ENCODE assay signal across 24 cellular contexts in genomic region chr6:92125681-92126080, GRCh38.
"Had no signal": no experiment of that assay in that cellular context is flagged by ENCODE, and none has a peak within 500 bp of the region (broad histone marks: within the 10 kb centered on the region; RNA-seq: fewer than 3 reads in every experiment).

No MANE protein-coding gene starts in this region.

- H3K27ac Mint-ChIP-seq: activated CD4-positive, alpha-beta memory T cell treated with anti-CD3 and anti-CD28 coated beads, Interleukin-2, amount 10 ng/mL, durations not matched to agents 7 days and 5 days; activated CD4-positive, alpha-beta T cell treated with anti-CD3 and anti-CD28 coated beads, Interleukin-2, amount 10 ng/mL, durations not matched to agents 7 days and 5 days; activated naive CD4-positive, alpha-beta T cell treated with anti-CD3 and anti-CD28 coated beads, Interleukin-2, amount 50 U/mL, for 72 hours; activated T-helper 17 cell treated with anti-CD3 and anti-CD28 coated beads, Interleukin-2, amount 50 U/mL, for 72 hours; effector memory CD8-positive, alpha-beta T cell; T-helper 17 cell had no signal

- H3K36me3 ChIP-seq: gastroesophageal sphincter, right lobe of liver, uterus, WERI-Rb-1 had no signal

- H3K4me3 Mint-ChIP-seq: activated CD4-positive, alpha-beta memory T cell treated with anti-CD3 and anti-CD28 coated beads, Interleukin-2, amount 10 ng/mL, durations not matched to agents 7 days and 5 days; activated CD4-positive, alpha-beta T cell treated with anti-CD3 and anti-CD28 coated beads, Interleukin-2, amount 10 ng/mL, durations not matched to agents 7 days and 5 days; activated T-cell treated with anti-CD3 and anti-CD28 coated beads, Interleukin-2, amount 50 U/mL, for 4 hours; activated T-helper 17 cell treated with anti-CD3 and anti-CD28 coated beads, Interleukin-2, amount 50 U/mL, for 72 hours; effector memory CD8-positive, alpha-beta T cell; nephron; T-helper 17 cell had no signal

- H3K4me1 ChIP-seq: gastroesophageal sphincter, right lobe of liver, testis, uterus had no signal

- H3K9me3 Mint-ChIP-seq: nephron had no signal

- H3K27me3 Mint-ChIP-seq: activated CD4-positive, alpha-beta memory T cell treated with anti-CD3 and anti-CD28 coated beads, Interleukin-2, amount 10 ng/mL, durations not matched to agents 7 days and 5 days; activated CD4-positive, alpha-beta T cell treated with anti-CD3 and anti-CD28 coated beads, Interleukin-2, amount 10 ng/mL, durations not matched to agents 7 days and 5 days; activated T-helper 17 cell treated with anti-CD3 and anti-CD28 coated beads, Interleukin-2, amount 50 U/mL, for 72 hours; effector memory CD8-positive, alpha-beta T cell; T-helper 17 cell had no signal

- DNase-seq: activated CD4-positive, alpha-beta memory T cell treated with anti-CD3 and anti-CD28 coated beads, Interleukin-2, amount 10 ng/mL, durations not matched to agents 7 days and 5 days; activated CD4-positive, alpha-beta T cell treated with anti-CD3 and anti-CD28 coated beads for 1 hour; activated CD4-positive, alpha-beta T cell treated with anti-CD3 and anti-CD28 coated beads, Interleukin-2, amount 10 ng/mL, durations not matched to agents 7 days and 5 days; activated T-cell treated with anti-CD3 and anti-CD28 coated beads, Interleukin-2, amount 50 U/mL, for 4 hours; effector memory CD8-positive, alpha-beta T cell; erythroblast; hippocampal formation; left ventricle myocardium superior; right lobe of liver; stimulated activated CD4-positive, alpha-beta T cell treated with anti-CD3 and anti-CD28 coated beads, Interleukin-12 subunit alpha, Interleukin-12 subunit beta, amount 100 ng/mL, for 4 hours; stimulated activated CD4-positive, alpha-beta T cell treated with anti-CD3 and anti-CD28 coated beads, Interleukin-4, amount 100 ng/mL, for 1 hour; stimulated activated naive CD8-positive, alpha-beta T cell treated with anti-CD3 and anti-CD28 coated beads, Interleukin-15, Interleukin-2, amounts not matched to agents 100 U/mL and 50 U/mL, for 24 hours; T-helper 17 cell; T1000; testis; trophoblast cell; uterus; WERI-Rb-1 had no signal

- H3K27me3 ChIP-seq: gastroesophageal sphincter, right lobe of liver, testis, uterus had no signal

- H3K36me3 Mint-ChIP-seq: activated naive CD4-positive, alpha-beta T cell treated with anti-CD3 and anti-CD28 coated beads, Interleukin-2, amount 50 U/mL, for 72 hours had no signal

- H3K4me3 ChIP-seq: coronary artery, gastroesophageal sphincter, right lobe of liver, testis, uterus had no signal

- FAIRE-seq: islet of Langerhans had no signal

- H3K9me3 ChIP-seq: gastroesophageal sphincter, right lobe of liver, testis, uterus had no signal

- H3K4me1 Mint-ChIP-seq: activated CD4-positive, alpha-beta memory T cell treated with anti-CD3 and anti-CD28 coated beads, Interleukin-2, amount 10 ng/mL, durations not matched to agents 7 days and 5 days; activated CD4-positive, alpha-beta T cell treated with anti-CD3 and anti-CD28 coated beads, Interleukin-2, amount 10 ng/mL, durations not matched to agents 7 days and 5 days; activated T-helper 17 cell treated with anti-CD3 and anti-CD28 coated beads, Interleukin-2, amount 50 U/mL, for 72 hours; T-helper 17 cell had no signal

- H3K27ac ChIP-seq: coronary artery, gastroesophageal sphincter, right lobe of liver, testis, uterus, WERI-Rb-1 had no signal

- ATAC-seq: activated naive CD4-positive, alpha-beta T cell treated with anti-CD3 and anti-CD28 coated beads, Interleukin-2, amount 50 U/mL, for 72 hours; activated T-cell treated with anti-CD3 and anti-CD28 coated beads, Interleukin-2, amount 50 U/mL, for 4 hours; activated T-helper 17 cell treated with anti-CD3 and anti-CD28 coated beads, Interleukin-2, amount 50 U/mL, for 72 hours; effector memory CD8-positive, alpha-beta T cell; gastroesophageal sphincter; left ventricle myocardium superior; stimulated activated naive CD8-positive, alpha-beta T cell treated with anti-CD3 and anti-CD28 coated beads, Interleukin-15, Interleukin-2, amounts not matched to agents 100 U/mL and 50 U/mL, for 24 hours; T-helper 17 cell had no signal
